Comparison of ENCODE assay signal across 8 cellular contexts in genomic region chr1:228837817-228838716, GRCh38.
DNase-seq lines count a peak whose midpoint lies in the region; ATAC-seq and FAIRE-seq lines count a peak whose summit lies in the region.

No MANE protein-coding gene starts in this region.

- no peak overlapping the region for H3K4me3 ChIP-seq in mesendoderm (ENCODE audit: low read length)

- no peak overlapping the region for H4K8ac ChIP-seq in mesendoderm (ENCODE audit: low read depth, low read length)

- H3K4ac ChIP-seq in mesendoderm (ENCODE audit: low read depth, low read length) = no peak overlapping the region

- peak; percentile 94 for FAIRE-seq in GM19239 (lab: Jason Lieb, UNC)

- no peak overlapping the region for H3K4me2 ChIP-seq in mesendoderm (ENCODE audit: low read length)

- WGBS in mesendoderm (ENCODE audit: extremely low coverage, insufficient coverage, low lambda C conversion rate) = no CpG with 5 or more reads among the region's 11 CpGs

- H3K27ac ChIP-seq in caudate nucleus (ENCODE audit: low read depth, low read length) = peak overlapping the region; percentile 93
- no peak overlapping the region for H3K27ac ChIP-seq in mesendoderm (ENCODE audit: low read depth, low read length)

- no peak overlapping the region for H3K18ac ChIP-seq in mesendoderm (ENCODE audit: low read length)

- H3K79me1 ChIP-seq in mesendoderm (ENCODE audit: low read length) = no peaks in the 10 kb centered on the region

- no peak overlapping the region for H2BK15ac ChIP-seq in mesendoderm (replicated peaks; ENCODE audit: low read depth)

- no peaks in the 10 kb centered on the region for H3K27me3 ChIP-seq in mesendoderm (ENCODE audit: insufficient read depth, low read length, poor library complexity)

- ATAC-seq in HG03097 (IDR thresholded peaks at IDR 0.05; ENCODE audit: low FRiP score, unreplicated experiment) (no peak), GM18502 (IDR thresholded peaks at IDR 0.05; ENCODE audit: poor library complexity, unreplicated experiment) (no peak)

- no peaks in the 10 kb centered on the region for H3K36me3 ChIP-seq in mesendoderm (ENCODE audit: control insufficient read depth, insufficient read depth, low read length)

- DNase-seq in GM19239 (ENCODE audit: insufficient read length, low spot score) (peak; percentile 40), HuH-7.5 (ENCODE audit: low spot score) (peak; percentile 49), caudate nucleus (lab: John Stamatoyannopoulos, UW) (no peak), mesendoderm (peak; percentile 83), T1000 (lab: John Stamatoyannopoulos, UW) (no peak), NAMALWA (ENCODE audit: low spot score) (no peak)

- H2BK5ac ChIP-seq in mesendoderm (ENCODE audit: low read length) = no peak overlapping the region

- H3K23ac ChIP-seq in mesendoderm (ENCODE audit: low read length) = no peak overlapping the region

- H3K56ac ChIP-seq in mesendoderm (ENCODE audit: low read length) = no peak overlapping the region

- no peak overlapping the region for H3K9ac ChIP-seq in mesendoderm (ENCODE audit: low read length)

- no peaks in the 10 kb centered on the region for H3K79me2 ChIP-seq in mesendoderm (ENCODE audit: control insufficient read depth, insufficient read depth, low read length)

- H3K4me1 ChIP-seq in mesendoderm (ENCODE audit: control insufficient read depth, low read depth, low read length) = no peaks in the 10 kb centered on the region

- peak overlapping the region; percentile 30 for H2AK5ac ChIP-seq in mesendoderm (ENCODE audit: low read length)

- H2BK120ac ChIP-seq in mesendoderm (ENCODE audit: low read depth, low read length) = no peak overlapping the region

- H4K5ac ChIP-seq in mesendoderm (ENCODE audit: low read length) = no peak overlapping the region

Comparison
In these comparisons a context has a peak if more than half of its experiments do, and no peak if none do; other contexts are left out.
1. DNase-seq: peak in GM19239 (single experiment), HuH-7.5 (single experiment) and mesendoderm (single experiment); none in caudate nucleus (0 of 61), T1000 (single experiment) and NAMALWA (single experiment).